14 cellular contexts compared by ENCODE assay signal in genomic region chr6:88730602-88731001, GRCh38.
DNase-seq lines count a peak whose midpoint lies in the region; ATAC-seq and TF ChIP-seq lines count a peak whose summit lies in the region.
"Had no signal": no experiment of that assay in that cellular context is flagged by ENCODE, and none has a peak within 500 bp of the region (broad histone marks: within the 10 kb centered on the region; RNA-seq: fewer than 3 reads in every experiment).

No MANE protein-coding gene starts in this region.

- H3K4me1 Mint-ChIP-seq in endodermal cell (peaks cover 61% of the 10 kb centered on the region), nephron progenitor cell (peaks cover 36% of the 10 kb centered on the region)

- no peak for TF ChIP-seq CTCF in endodermal cell (conservative IDR thresholded peaks at IDR 0.05)
- no peak for TF ChIP-seq CTCF in nephron progenitor cell (IDR thresholded peaks at IDR 0.05)
- TF ChIP-seq CTCF in vagina (IDR thresholded peaks at IDR 0.05), result no peak
- TF ChIP-seq CTCF in upper lobe of left lung (IDR thresholded peaks at IDR 0.05), result no peak

- H3K9ac ChIP-seq in GM23248 (no peak overlapping the region), NT2/D1 (ENCODE audit: insufficient read length, low read depth) (no peak overlapping the region), endodermal cell (ENCODE audit: extremely low read depth, low read length, poor library complexity, severe bottlenecking) (peak overlapping the region; percentile 17)

- no peaks in the 10 kb centered on the region for H3K9me2 ChIP-seq in GM23248 (ENCODE audit: insufficient read depth)

- no peak for ATAC-seq in upper lobe of left lung (ENCODE audit: low FRiP score in 2 of 2)
- ATAC-seq: body of pancreas, sciatic nerve had no signal

- TF ChIP-seq EP300 in upper lobe of left lung (IDR thresholded peaks at IDR 0.05), result no peak

- H3K36me3 Mint-ChIP-seq in endodermal cell (ENCODE audit: low read depth) (no peaks in the 10 kb centered on the region), nephron progenitor cell (ENCODE audit: low read depth) (peaks cover 15% of the 10 kb centered on the region)

- H4K20me1 ChIP-seq in GM23248 (ENCODE audit: insufficient read depth), result no peaks in the 10 kb centered on the region

- peaks cover 9% of the 10 kb centered on the region; the same call in 1 of the 2 replicates for H3K4me1 ChIP-seq in GM23248 (ENCODE audit: insufficient read depth)
- H3K4me1 ChIP-seq in NT2/D1 (ENCODE audit: insufficient read depth, insufficient read length), result no peaks in the 10 kb centered on the region
- peaks cover 12% of the 10 kb centered on the region for H3K4me1 ChIP-seq in endodermal cell (ENCODE audit: control insufficient read depth, insufficient read depth, low read length)
- no peaks in the 10 kb centered on the region for H3K4me1 ChIP-seq in vagina
- H3K4me1 ChIP-seq in upper lobe of left lung, result no peaks in the 10 kb centered on the region
- H3K4me1 ChIP-seq: body of pancreas had no signal

- no peaks in the 10 kb centered on the region for H3K79me2 ChIP-seq in GM23248 (ENCODE audit: insufficient read depth)

- in situ Hi-C loops in GM23248 (cut with MboI), result no loop called here

- intact Hi-C loops in vagina (cut with DNase I), result no loop called here

- H3K36me3 ChIP-seq in GM23248 (ENCODE audit: low read depth), result no peaks in the 10 kb centered on the region
- no peaks in the 10 kb centered on the region for H3K36me3 ChIP-seq in NT2/D1 (ENCODE audit: insufficient read depth, insufficient read length, low read length)
- no peaks in the 10 kb centered on the region for H3K36me3 ChIP-seq in endodermal cell (ENCODE audit: control insufficient read depth, insufficient read depth, low read length)
- no peaks in the 10 kb centered on the region for H3K36me3 ChIP-seq in vagina
- H3K36me3 ChIP-seq in upper lobe of left lung, result no peaks in the 10 kb centered on the region

- no peak overlapping the region for H3K4me3 ChIP-seq in GM23248
- no peak overlapping the region for H3K4me3 ChIP-seq in NT2/D1 (ENCODE audit: insufficient read length, low read depth)
- peak overlapping the region; percentile 59 for H3K4me3 ChIP-seq in endodermal cell (ENCODE audit: low read length)
- no peak overlapping the region for H3K4me3 ChIP-seq in vagina
- H3K4me3 ChIP-seq in upper lobe of left lung, result no peak overlapping the region
- H3K4me3 ChIP-seq: body of pancreas had no signal

- H3K27me3 ChIP-seq in GM23248 (replicated peaks; ENCODE audit: insufficient read depth), result no peaks in the 10 kb centered on the region
- H3K27me3 ChIP-seq in NT2/D1 (ENCODE audit: insufficient read depth, insufficient read length), result no peaks in the 10 kb centered on the region
- H3K27me3 ChIP-seq in endodermal cell (ENCODE audit: control insufficient read depth, insufficient read depth, low read length, poor library complexity, severe bottlenecking), result no peaks in the 10 kb centered on the region
- no peaks in the 10 kb centered on the region for H3K27me3 ChIP-seq in vagina
- no peaks in the 10 kb centered on the region for H3K27me3 ChIP-seq in upper lobe of left lung
- H3K27me3 ChIP-seq: body of pancreas had no signal

- H3K27me3 Mint-ChIP-seq in endodermal cell (ENCODE audit: insufficient read depth) (no peaks in the 10 kb centered on the region), nephron progenitor cell (ENCODE audit: low read depth, poor library complexity) (no peaks in the 10 kb centered on the region)

- H2AFZ ChIP-seq in GM23248, result no peak overlapping the region

- H3K9me3 Mint-ChIP-seq in endodermal cell, result no peaks in the 10 kb centered on the region
- H3K9me3 Mint-ChIP-seq in nephron progenitor cell, result no peaks in the 10 kb centered on the region

- no peak for TF ChIP-seq POLR2A in vagina (IDR thresholded peaks at IDR 0.05)
- no peak for TF ChIP-seq POLR2A in upper lobe of left lung (IDR thresholded peaks at IDR 0.05)

- WGBS in GM23248 (ENCODE audit: low coverage in 1 of 2, low lambda C conversion rate in 2 of 2, missing lambda C conversion rate in 2 of 2), 2 experiments, result 96% methylated on average over 4 of the region's 4 CpGs
- WGBS in endodermal cell (ENCODE audit: insufficient coverage in 1 of 2, insufficient read length in 1 of 2), 2 experiments, result 42% methylated on average over 4 of the region's 4 CpGs; no CpG with 5 or more reads in 1 of the 2 experiments
- 96 to 97% methylated on average over 4 of the region's 4 CpGs for WGBS in upper lobe of left lung, 2 donors

- no peaks in the 10 kb centered on the region for H3K9me3 ChIP-seq in GM23248 (ENCODE audit: low read depth)
- peaks cover 46% of the 10 kb centered on the region for H3K9me3 ChIP-seq in NT2/D1 (ENCODE audit: insufficient read depth, low read length)
- H3K9me3 ChIP-seq in endodermal cell (ENCODE audit: control insufficient read depth, low read length), result no peaks in the 10 kb centered on the region
- no peaks in the 10 kb centered on the region for H3K9me3 ChIP-seq in vagina
- no peaks in the 10 kb centered on the region for H3K9me3 ChIP-seq in upper lobe of left lung
- H3K9me3 ChIP-seq: body of pancreas had no signal

- peak; percentile 39 for DNase-seq in GM23248
- peak; percentile 70 for DNase-seq in NT2/D1 (ENCODE audit: low read depth, low spot score)
- peak; percentile 79 for DNase-seq in endodermal cell
- DNase-seq in nephron progenitor cell, result no peak
- no peak for DNase-seq in vagina (ENCODE audit: extremely low spot score in 2 of 2)
- no peak for DNase-seq in GOT3 (lab: John Stamatoyannopoulos, UW)
- no peak for DNase-seq in stimulated activated CD4-positive, alpha-beta T cell treated with anti-CD3 and anti-CD28 coated beads, Interleukin-1b, Interleukin-23, amount 100 ng/mL, for 48 hours
- no peak for DNase-seq in upper lobe of left lung
- DNase-seq: body of pancreas, immature natural killer cell, NCI-H1417 treated with DMSO at 0.1 percent for 48 hours, NCI-H774 had no signal

- H3K4me3 Mint-ChIP-seq in endodermal cell, result peak overlapping the region; percentile 29
- H3K4me3 Mint-ChIP-seq in nephron progenitor cell, result no peak overlapping the region
- H3K4me3 Mint-ChIP-seq: immature natural killer cell had no signal

- no peak overlapping the region for H3K27ac ChIP-seq in GM23248
- peak overlapping the region; percentile 14 for H3K27ac ChIP-seq in endodermal cell (ENCODE audit: low read depth, low read length)
- H3K27ac ChIP-seq in vagina, result no peak overlapping the region
- H3K27ac ChIP-seq in upper lobe of left lung, result no peak overlapping the region
- H3K27ac ChIP-seq: body of pancreas, C4-2B had no signal

- H3K27ac Mint-ChIP-seq in endodermal cell (peak overlapping the region; percentile 83), nephron progenitor cell (peak overlapping the region; percentile 70)
- H3K27ac Mint-ChIP-seq: immature natural killer cell had no signal

- H3K4me2 ChIP-seq in GM23248 (ENCODE audit: unreplicated experiment), result no peak overlapping the region

- H3F3A ChIP-seq in GM23248 (ENCODE audit: insufficient read depth), result no peaks in the 10 kb centered on the region

Comparison
In these comparisons a context has a peak if more than half of its experiments do, and no peak if none do; other contexts are left out.
1. DNase-seq: peak in GM23248 (single experiment), NT2/D1 (single experiment) and endodermal cell (single experiment); none in nephron progenitor cell (single experiment), vagina (0 of 2), GOT3 (single experiment), stimulated activated CD4-positive, alpha-beta T cell treated with anti-CD3 and anti-CD28 coated beads, Interleukin-1b, Interleukin-23, amount 100 ng/mL, for 48 hours (single experiment) and upper lobe of left lung (0 of 2).